Comparison of ENCODE assay signal across 8 cellular contexts in the genomic region with DNA sequence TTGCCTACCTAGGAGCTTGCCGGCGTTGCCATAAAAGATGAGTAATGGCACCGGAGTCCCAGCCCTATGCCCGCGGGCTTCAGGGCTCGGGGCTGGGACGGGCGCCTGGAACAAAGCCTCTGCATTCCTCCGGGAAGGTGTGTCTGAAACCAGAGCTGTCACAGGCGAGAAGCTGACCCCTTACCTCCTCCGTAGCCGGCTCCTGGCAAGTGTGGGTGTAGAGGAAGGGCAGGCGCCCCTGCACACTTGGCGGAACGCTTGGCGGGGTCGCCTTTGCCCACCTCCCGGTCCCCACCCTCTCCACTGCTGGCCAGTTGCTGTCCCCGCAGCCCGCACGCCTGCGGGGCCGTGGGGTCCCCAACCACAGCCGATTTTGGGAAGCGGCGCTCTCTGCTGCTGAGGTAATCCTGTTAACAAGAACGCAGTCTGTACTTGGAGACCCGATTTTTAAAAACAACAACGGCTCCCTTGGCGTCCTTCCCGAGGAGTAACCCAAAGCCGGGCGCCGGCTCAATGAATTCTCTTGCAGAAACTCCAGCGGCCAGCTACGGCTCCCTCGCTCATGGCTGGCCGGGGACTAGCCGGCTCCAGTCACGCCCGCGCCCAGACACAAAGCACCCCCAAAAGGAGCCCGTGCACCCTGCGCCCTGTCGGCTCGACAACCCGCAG.
DNase-seq lines count a peak whose midpoint lies in the region; ATAC-seq and TF ChIP-seq lines count a peak whose summit lies in the region.

No MANE protein-coding gene starts in this region.

- H3K9me3 ChIP-seq in right lobe of liver (no peaks in the 10 kb centered on the region), thoracic aorta (no peaks in the 10 kb centered on the region)

- H3K27ac Mint-ChIP-seq in CD14-positive monocyte = no peak overlapping the region

- WGBS in right lobe of liver (ENCODE audit: insufficient coverage, low coverage, low lambda C conversion rate, missing lambda C conversion rate) = 2% methylated on average over 16 of the region's 47 CpGs

- intact Hi-C loops in right lobe of liver (cut with DNase I) = no loop called here
- intact Hi-C loops in CD14-positive monocyte (cut with micrococcal nuclease) = no loop called here

- no peak for DNase-seq in AG04449 (ENCODE audit: low read depth, low spot score)
- DNase-seq in LNCaP clone FGC (ENCODE audit: low read depth) = no peak
- no peak for DNase-seq in coronary artery (ENCODE audit: low spot score)
- peak; percentile 73 to 81 (median 76) for DNase-seq in right lobe of liver
- no peak for DNase-seq in thoracic aorta (ENCODE audit: low spot score)
- no peak for DNase-seq in SHP77 treated with DMSO at 0.1 percent for 48 hours (lab: John Stamatoyannopoulos, UW)
- DNase-seq in CD14-positive monocyte (ENCODE audit: low spot score) = no peak

- peaks cover 0 to 7% (median 1%) of the 10 kb centered on the region in 7 donors for H3K9me3 Mint-ChIP-seq in CD14-positive monocyte

- peak overlapping the region; percentile 18; the same call in 1 of the 2 replicates for H3K4me3 ChIP-seq in AG04449 (ENCODE audit: low read depth, low read length)
- peak overlapping the region; percentile 54 for H3K4me3 ChIP-seq in LNCaP clone FGC (ENCODE audit: low read depth, low read length)
- H3K4me3 ChIP-seq in coronary artery = peak overlapping the region; percentile 70
- peak overlapping the region; percentile 44 to 46 (median 45) for H3K4me3 ChIP-seq in right lobe of liver
- peak overlapping the region; percentile 72 for H3K4me3 ChIP-seq in thoracic aorta

- no peak for TF ChIP-seq POLR2A in right lobe of liver (IDR thresholded peaks at IDR 0.05)

- POLR2A ChIA-PET in AG04449 (lab: Yijun Ruan, JAX) = no interaction called here

- peaks cover 52 to 67% (median 53%) of the 10 kb centered on the region in 3 donors for H3K27me3 Mint-ChIP-seq in CD14-positive monocyte (ENCODE audit: low read depth in 3 of 3)

- TF ChIP-seq CTCF in AG04449 (IDR thresholded peaks at IDR 0.05; ENCODE audit: insufficient read depth, low read length, missing control alignments) (no peak), LNCaP clone FGC (IDR thresholded peaks at IDR 0.05; ENCODE audit: control insufficient read depth, extremely low read depth, insufficient read depth) (no peak), coronary artery (IDR thresholded peaks at IDR 0.05) (no peak), right lobe of liver (IDR thresholded peaks at IDR 0.05) (no peak), thoracic aorta (IDR thresholded peaks at IDR 0.05) (no peak), CD14-positive monocyte (IDR thresholded peaks at IDR 0.05) (no peak)

- H3K27ac ChIP-seq in coronary artery (no peak overlapping the region), right lobe of liver (no peak overlapping the region), thoracic aorta (no peak overlapping the region)

- H3K4me1 Mint-ChIP-seq in CD14-positive monocyte = peaks cover 7% of the 10 kb centered on the region

- peaks cover 0 to 1% of the 10 kb centered on the region in 2 donors for H3K36me3 Mint-ChIP-seq in CD14-positive monocyte

- CTCF ChIA-PET in AG04449 (lab: Yijun Ruan, JAX) = interaction anchor here (0.9 kb wide), 2 partner anchors 137 to 140 kb away, joined by 3 read pairs; no protein-coding TSS in a partner anchor

- peaks cover 0 to 22% (median 5%) of the 10 kb centered on the region in 4 donors for H3K4me1 ChIP-seq in right lobe of liver
- H3K4me1 ChIP-seq in thoracic aorta (ENCODE audit: control insufficient read depth in 1 of 2, low read depth in 2 of 2) = peaks cover 0 to 22% of the 10 kb centered on the region in 2 donors

- peak overlapping the region in 1 of 2 donors; percentile 71 for H3K4me3 Mint-ChIP-seq in CD14-positive monocyte

- H3K36me3 ChIP-seq in right lobe of liver = no peaks in the 10 kb centered on the region
- H3K36me3 ChIP-seq in thoracic aorta = no peaks in the 10 kb centered on the region

- ATAC-seq in GM19043 (IDR thresholded peaks at IDR 0.05; ENCODE audit: low read depth, unreplicated experiment) (peak; percentile 23), right lobe of liver (peak; percentile 89 to 92 (median 90)), thoracic aorta (ENCODE audit: insufficient number of reproducible peaks, low FRiP score, low read depth) (no peak)

- H3K27me3 ChIP-seq in right lobe of liver (no peaks in the 10 kb centered on the region), thoracic aorta (replicated peaks; ENCODE audit: insufficient read depth) (no peaks in the 10 kb centered on the region)

Comparison
In these comparisons a context has a peak if more than half of its experiments do, and no peak if none do; other contexts are left out.
1. DNase-seq: peak in right lobe of liver (3 of 3); none in AG04449 (single experiment), LNCaP clone FGC (single experiment), coronary artery (single experiment), thoracic aorta (single experiment), SHP77 treated with DMSO at 0.1 percent for 48 hours (single experiment) and CD14-positive monocyte (single experiment).
2. H3K4me3 ChIP-seq: peak in every context shown above with its lines; median percentile 72 in thoracic aorta; 70 in coronary artery; 54 in LNCaP clone FGC; 45 in right lobe of liver; 18 in AG04449.